ENCODE assay signal across 32 cellular contexts in genomic region chr1:56105397-56105796, GRCh38.
"Had no signal": no experiment of that assay in that cellular context is flagged by ENCODE, and none has a peak within 500 bp of the region (broad histone marks: within the 10 kb centered on the region; RNA-seq: fewer than 3 reads in every experiment).

No MANE protein-coding gene starts in this region.

- H3K4me3 ChIP-seq: adrenal gland, body of pancreas, breast epithelium had no signal

- H3K4me1 ChIP-seq: adrenal gland, body of pancreas, breast epithelium had no signal

- ATAC-seq: activated CD8-positive, alpha-beta T cell treated with anti-CD3 and anti-CD28 coated beads for 36 hours; activated naive CD4-positive, alpha-beta T cell treated with anti-CD3 and anti-CD28 coated beads, Interleukin-2, amount 50 U/mL, for 72 hours; activated T-cell treated with anti-CD3 and anti-CD28 coated beads, Interleukin-2, amount 50 U/mL, for 4 hours; activated T-cell treated with anti-CD3 and anti-CD28 coated beads, Interleukin-2, amount 50 U/mL, for 72 hours; activated T-helper 17 cell treated with anti-CD3 and anti-CD28 coated beads, Interleukin-2, amount 50 U/mL, for 72 hours; body of pancreas had no signal

- H3K27me3 ChIP-seq: adrenal gland, body of pancreas, brain microvascular endothelial cell, breast epithelium had no signal

- H3K9me3 ChIP-seq: adrenal gland, body of pancreas had no signal

- H3K36me3 ChIP-seq: adrenal gland, brain microvascular endothelial cell, breast epithelium had no signal

- FAIRE-seq: astrocyte had no signal

- H3K27ac ChIP-seq: adrenal gland, body of pancreas, brain microvascular endothelial cell, breast epithelium, VCaP had no signal

- DNase-seq: activated B cell treated with CpG ODN at 0.5 μM for 24 hours; activated CD4-positive, alpha-beta memory T cell treated with anti-CD3 and anti-CD28 coated beads for 36 hours; activated CD4-positive, alpha-beta T cell treated with anti-CD3 and anti-CD28 coated beads for 4 hours; activated CD4-positive, alpha-beta T cell treated with anti-CD3 and anti-CD28 coated beads, Interleukin-2, amount 10 ng/mL, durations not matched to agents 24 days and 14 days; activated CD4-positive, alpha-beta T cell treated with anti-CD3 and anti-CD28 coated beads, Interleukin-2, amount 50 U/mL, for 1 hour; activated CD4-positive, alpha-beta T cell treated with anti-CD3 and anti-CD28 coated beads, Interleukin-2, amount 50 U/mL, for 4 hours; activated CD4-positive, CD25-positive, alpha-beta regulatory T cell treated with anti-CD3 and anti-CD28 coated beads, Interleukin-2, amount 50 U/mL, for 72 hours; activated CD8-positive, alpha-beta memory T cell treated with anti-CD3 and anti-CD28 coated beads, Interleukin-2, amount 50 U/mL, for 4 hours; activated CD8-positive, alpha-beta T cell treated with anti-CD3 and anti-CD28 coated beads for 36 hours; activated effector memory CD4-positive, alpha-beta T cell treated with anti-CD3 and anti-CD28 coated beads, Interleukin-2, amount 50 U/mL, for 16 hours; activated gamma-delta T cell treated with Interleukin-2 at 50 U/mL for 16 hours; activated naive CD4-positive, alpha-beta T cell; activated naive CD4-positive, alpha-beta T cell treated with anti-CD3 and anti-CD28 coated beads for 36 hours; activated naive CD4-positive, alpha-beta T cell treated with anti-CD3 and anti-CD28 coated beads, Interleukin-2, amount 50 U/mL, for 16 hours; activated naive CD8-positive, alpha-beta T cell treated with anti-CD3 and anti-CD28 coated beads for 36 hours; activated T-cell treated with anti-CD3 and anti-CD28 coated beads for 4 hours; activated T-cell treated with anti-CD3 and anti-CD28 coated beads, Interleukin-2, amount 50 U/mL, for 1 hour; activated T-cell treated with anti-CD3 and anti-CD28 coated beads, Interleukin-2, amount 50 U/mL, for 4 hours; activated T-cell treated with anti-CD3 and anti-CD28 coated beads, Interleukin-2, amount 50 U/mL, for 72 hours; adrenal gland; amniotic stem cell; aorta; body of pancreas; brain microvascular endothelial cell; central memory CD4-positive, alpha-beta T cell; T-helper 2 cell; T-helper 9 cell had no signal
